ENCODE assay signal across 14 cellular contexts in genomic region chr20:50425076-50425475, GRCh38.
A peak's percentile ranks its signal among the peaks of the same experiment; 100 is the strongest.
DNase-seq lines count a peak whose midpoint lies in the region; ATAC-seq, FAIRE-seq and TF ChIP-seq lines count a peak whose summit lies in the region.
"Had no signal": no experiment of that assay in that cellular context is flagged by ENCODE, and none has a peak within 500 bp of the region (broad histone marks: within the 10 kb centered on the region; RNA-seq: fewer than 3 reads in every experiment).

No MANE protein-coding gene starts in this region.

- no TSS peak for BruUV-seq in K562 (replicated peaks; lab: Mats Ljungman, UMichigan)

- DNase-seq in A549 (ENCODE audit: low read depth in 1 of 2, low spot score in 1 of 2) (peak in 1 of 2 experiments; percentile 76), CD1c-positive myeloid dendritic cell (ENCODE audit: extremely low spot score) (peak; percentile 42), MV-4-11 (lab: John Stamatoyannopoulos, UW) (peak; percentile 65), K562 (ENCODE audit: extremely low read depth in 1 of 4, low spot score in 3 of 4) (peak; percentile 62 to 79 (median 74))
- DNase-seq in stimulated activated CD4-positive, alpha-beta T cell treated with anti-CD3 and anti-CD28 coated beads, Interleukin-2, amount 100 ng/mL, for 24 hours: no peak
- DNase-seq: activated CD4-positive, alpha-beta T cell treated with anti-CD3 and anti-CD28 coated beads, Interleukin-2, amount 10 ng/mL, durations not matched to agents 7 days and 5 days; anterior cingulate cortex; CD4-positive, alpha-beta T cell; NCI-H187 treated with DMSO at 0.1 percent for 48 hours; stomach; T-cell had no signal

- peaks cover 0 to 5% of the 10 kb centered on the region in 2 experiments; a peak in 2 of 5 replicates for H3K27me3 ChIP-seq in K562 (ENCODE audit: control insufficient read depth in 2 of 2, insufficient read depth in 2 of 2, low read length in 2 of 2)
- H3K27me3 ChIP-seq: stomach had no signal

- TF ChIP-seq EP300 in A549 (IDR thresholded peaks at IDR 0.05) (no peak), K562 (IDR thresholded peaks at IDR 0.05; ENCODE audit: low read length) (no peak)

- intact Hi-C loops in K562 (cut with micrococcal nuclease): no loop called here

- no peaks in the 10 kb centered on the region for H3K9me1 ChIP-seq in K562 (ENCODE audit: control insufficient read depth, insufficient read depth, low read length)

- peak overlapping the region; percentile 69 for H2AFZ ChIP-seq in K562 (ENCODE audit: low read depth, low read length)

- CTCF ChIA-PET in A549 (lab: Yijun Ruan, JAX) (interaction anchor here (0.7 to 2.5 kb wide), 4 partner anchors 15 to 234 kb away, joined by 3 to 7 read pairs (median 4); partner anchors contain the start of gene CEBPB), K562 (lab: Yijun Ruan, JAX; ENCODE audit: low intra/inter-chr PET ratio) (no interaction called here)

- peak in 1 of 2 experiments; percentile 20; a peak in 1 of 6 replicates for ATAC-seq in A549
- peak; percentile 87 for ATAC-seq in K562
- no peak for ATAC-seq in HG02885 (IDR thresholded peaks at IDR 0.05; ENCODE audit: poor library complexity, unreplicated experiment)
- ATAC-seq in GM19328 (IDR thresholded peaks at IDR 0.05; ENCODE audit: unreplicated experiment): no peak
- ATAC-seq: T-cell had no signal

- no peaks in the 10 kb centered on the region for H3K79me2 ChIP-seq in K562 (ENCODE audit: control insufficient read depth, insufficient read depth, low read length)

- POLR2A ChIA-PET in A549 (lab: Yijun Ruan, JAX) (no interaction called here), K562 (lab: Yijun Ruan, JAX) (interaction anchor here (1.7 kb wide), 1 partner anchor 8 kb away, joined by 6 read pairs; no protein-coding TSS in a partner anchor)

- TF ChIP-seq RAD21 in A549 (conservative IDR thresholded peaks at IDR 0.05 in 1 of 2, IDR thresholded peaks at IDR 0.05 in 1 of 2) (no peak), K562 (CRISPR knock-in tag; conservative IDR thresholded peaks at IDR 0.05 in 1 of 2, IDR thresholded peaks at IDR 0.05 in 1 of 2) (no peak)

- no peaks in the 10 kb centered on the region for H3K36me3 ChIP-seq in K562 (ENCODE audit: control insufficient read depth, insufficient read depth, low read length)
- H3K36me3 ChIP-seq: stomach had no signal

- H3K9ac ChIP-seq in K562 (ENCODE audit: insufficient read depth in 1 of 2, low read depth in 2 of 2, low read length in 2 of 2): no peak overlapping the region

- H3K9me3 ChIP-seq in A549 (peaks cover 17% of the 10 kb centered on the region), K562 (replicated peaks; ENCODE audit: control insufficient read depth, insufficient read depth, low read depth, low read length) (peaks cover 8% of the 10 kb centered on the region)
- H3K9me3 ChIP-seq: stomach had no signal

- H3K4me2 ChIP-seq in A549 (no peak overlapping the region), K562 (ENCODE audit: insufficient read depth, low read length) (peak overlapping the region; percentile 32; the same call in 1 of the 2 replicates)

- TF ChIP-seq CTCF in A549 (IDR thresholded peaks at IDR 0.05): no peak
- no peak for TF ChIP-seq CTCF in K562 (IDR thresholded peaks at IDR 0.05 in 2 of 3, conservative IDR thresholded peaks at IDR 0.05 in 1 of 3; ENCODE audit: insufficient read depth in 2 of 3, low read depth in 1 of 3, low read length in 3 of 3)

- in situ Hi-C loops in K562 (cut with MboI): no loop called here

- H3K27ac ChIP-seq in A549: peak overlapping the region; percentile 89 to 95
- no peak overlapping the region; the same call in 2 of the 3 replicates for H3K27ac ChIP-seq in K562 (ENCODE audit: extremely low read depth, low read depth, low read length)

- FAIRE-seq in A549 (lab: Jason Lieb, UNC) (no peak), K562 (lab: Jason Lieb, UNC) (peak; percentile 74)
- FAIRE-seq: colon had no signal

- no peak for TF ChIP-seq POLR2A in A549 (IDR thresholded peaks at IDR 0.05; ENCODE audit: low read length)
- no peak for TF ChIP-seq POLR2A in K562 (conservative IDR thresholded peaks at IDR 0.05)

- WGBS in A549 (ENCODE audit: missing lambda C conversion rate): 76% methylated on average over 3 of the region's 3 CpGs
- 46% methylated on average over 3 of the region's 3 CpGs for WGBS in K562 (ENCODE audit: insufficient coverage, low coverage, missing lambda C conversion rate)

- peaks cover 51% of the 10 kb centered on the region for H3K4me1 ChIP-seq in A549
- peaks cover 20 to 41% of the 10 kb centered on the region in 2 experiments; a peak in 4 of 5 replicates for H3K4me1 ChIP-seq in K562 (replicated peaks in 1 of 2; ENCODE audit: control insufficient read depth in 2 of 2, insufficient read depth in 2 of 2, low read length in 2 of 2)

- H3K4me3 ChIP-seq in A549: no peak overlapping the region
- no peak overlapping the region for H3K4me3 ChIP-seq in K562
- H3K4me3 ChIP-seq: stomach had no signal

- H4K20me1 ChIP-seq in K562 (replicated peaks; ENCODE audit: control insufficient read depth, insufficient read depth, low read length): no peaks in the 10 kb centered on the region

TF ChIP-seq in A549, 52 proteins besides CTCF, POLR2A, EP300 and RAD21:
- TF ChIP-seq TFCP2L1 (CRISPR knock-in tag; IDR thresholded peaks at IDR 0.05): no peak
- TF ChIP-seq USF2 (IDR thresholded peaks at IDR 0.05): peak; percentile 68

TF ChIP-seq in K562, 482 proteins besides CTCF, POLR2A, EP300 and RAD21 (continues in another document):
- TF ChIP-seq MGA (IDR thresholded peaks at IDR 0.05): no peak
- no peak for TF ChIP-seq ATF7 (IDR thresholded peaks at IDR 0.05)

Comparison
In these comparisons a context has a peak if more than half of its experiments do, and no peak if none do; other contexts are left out.
1. DNase-seq: peak in CD1c-positive myeloid dendritic cell (single experiment), MV-4-11 (single experiment) and K562 (4 of 4); none in stimulated activated CD4-positive, alpha-beta T cell treated with anti-CD3 and anti-CD28 coated beads, Interleukin-2, amount 100 ng/mL, for 24 hours (0 of 2).
2. Of the 35 proteins assayed by ChIP-seq in both K562 and A549: peak only in K562: none; only in A549: none; in both: USF2; in neither: 34.